ENCODE assay signal across 1 cellular context in genomic region chr4:87559090-87559837, GRCh38.
TF ChIP-seq lines count a peak whose summit lies in the region.

No MANE protein-coding gene starts in this region.

TF ChIP-seq in SK-N-SH treated with all-trans-retinoic acid at 6 μM for 48 hours, 23 proteins besides CTCF, POLR2A, EP300 and RAD21 (continued from another document):
- TF ChIP-seq RARB (CRISPR knock-in tag; IDR thresholded peaks at IDR 0.05) (no peak), ZNF70 (CRISPR knock-in tag; IDR thresholded peaks at IDR 0.05) (no peak), ESRRG (CRISPR knock-in tag; IDR thresholded peaks at IDR 0.05) (no peak)
